Comparison of ENCODE assay signal across 8 cellular contexts in genomic region chr19:6109947-6110346, GRCh38. TPM values are rescaled to one million over a fixed set of nuclear protein-coding genes. Genes with fewer than 3 reads are reported as not detected.
DNase-seq lines count a peak whose midpoint lies in the region; ATAC-seq, FAIRE-seq and TF ChIP-seq lines count a peak whose summit lies in the region.

No MANE protein-coding gene starts in this region.

- TF ChIP-seq POLR2A in K562 (conservative IDR thresholded peaks at IDR 0.05) (no peak), upper lobe of left lung (IDR thresholded peaks at IDR 0.05) (no peak)

- peak overlapping the region; percentile 82 for H3K4me2 ChIP-seq in K562 (ENCODE audit: insufficient read depth, low read length)

- ATAC-seq in K562 (no peak), lung (ENCODE audit: insufficient read depth, low FRiP score) (no peak), upper lobe of left lung (ENCODE audit: low FRiP score in 2 of 2) (no peak), omental fat pad (ENCODE audit: low FRiP score) (no peak), HG02588 (IDR thresholded peaks at IDR 0.05; ENCODE audit: unreplicated experiment) (no peak)

- H3K4me1 ChIP-seq in K562 (replicated peaks in 1 of 2; ENCODE audit: control insufficient read depth in 2 of 2, insufficient read depth in 2 of 2, low read length in 2 of 2) (peaks cover 9 to 20% of the 10 kb centered on the region in 2 experiments; a peak in 4 of 5 replicates), lung (ENCODE audit: control insufficient read depth in 2 of 2, insufficient read depth in 2 of 2, low read length in 2 of 2) (peaks cover 0 to 10% of the 10 kb centered on the region in 2 donors), upper lobe of left lung (peaks cover 14 to 38% (median 18%) of the 10 kb centered on the region in 4 donors)

- FAIRE-seq in K562 (lab: Jason Lieb, UNC): no peak

- H3K27ac ChIP-seq in K562 (ENCODE audit: extremely low read depth, low read depth, low read length): no peak overlapping the region
- peak overlapping the region in 1 of 2 donors; percentile 53 for H3K27ac ChIP-seq in lung (ENCODE audit: low read depth in 1 of 2, low read length in 1 of 2)
- peak overlapping the region; percentile 82 to 92 (median 84) for H3K27ac ChIP-seq in upper lobe of left lung

- CTCF ChIA-PET in activated naive CD4-positive, alpha-beta T cell treated with anti-CD3 and anti-CD28 coated beads for 36 hours (lab: Charles Lee): no interaction called here
- CTCF ChIA-PET in K562 (lab: Yijun Ruan, JAX; ENCODE audit: low intra/inter-chr PET ratio): interaction anchor here (0.6 to 0.7 kb wide), 2 partner anchors 45 to 221 kb away, joined by 4 read pairs; no protein-coding TSS in a partner anchor

- H3K9me3 Mint-ChIP-seq in activated naive CD4-positive, alpha-beta T cell treated with anti-CD3 and anti-CD28 coated beads for 36 hours: no peaks in the 10 kb centered on the region

- TF ChIP-seq RAD21 in K562 (CRISPR knock-in tag; conservative IDR thresholded peaks at IDR 0.05 in 1 of 2, IDR thresholded peaks at IDR 0.05 in 1 of 2): no peak

- H3K27me3 ChIP-seq in K562 (ENCODE audit: control insufficient read depth in 2 of 2, insufficient read depth in 2 of 2, low read length in 2 of 2) (no peaks in the 10 kb centered on the region), lung (ENCODE audit: control insufficient read depth, insufficient read depth) (no peaks in the 10 kb centered on the region), upper lobe of left lung (no peaks in the 10 kb centered on the region)

- H3K9ac ChIP-seq in K562 (ENCODE audit: insufficient read depth in 1 of 2, low read depth in 2 of 2, low read length in 2 of 2): peak overlapping the region; percentile 46 to 95

- DNase-seq in activated naive CD4-positive, alpha-beta T cell treated with anti-CD3 and anti-CD28 coated beads for 36 hours: peak; percentile 15
- no peak for DNase-seq in activated naive CD4-positive, alpha-beta T cell (lab: John Stamatoyannopoulos, UW)
- DNase-seq in K562 (ENCODE audit: extremely low read depth in 1 of 4, low spot score in 3 of 4): no peak
- no peak for DNase-seq in lung (ENCODE audit: low spot score)
- DNase-seq in upper lobe of left lung: no peak
- no peak for DNase-seq in medulla oblongata (ENCODE audit: extremely low spot score)
- no peak for DNase-seq in omental fat pad (ENCODE audit: low spot score)

- peaks cover 21% of the 10 kb centered on the region for H3K79me2 ChIP-seq in K562 (ENCODE audit: control insufficient read depth, insufficient read depth, low read length)

- no peak for TF ChIP-seq CTCF in K562 (IDR thresholded peaks at IDR 0.05 in 2 of 3, conservative IDR thresholded peaks at IDR 0.05 in 1 of 3; ENCODE audit: insufficient read depth in 2 of 3, low read depth in 1 of 3, low read length in 3 of 3)
- TF ChIP-seq CTCF in lung (IDR thresholded peaks at IDR 0.05; ENCODE audit: control extremely low read depth, extremely low read depth): no peak
- no peak for TF ChIP-seq CTCF in upper lobe of left lung (IDR thresholded peaks at IDR 0.05)
- TF ChIP-seq CTCF in omental fat pad (IDR thresholded peaks at IDR 0.05): no peak

- no peak for TF ChIP-seq EP300 in K562 (IDR thresholded peaks at IDR 0.05; ENCODE audit: low read length)
- no peak for TF ChIP-seq EP300 in upper lobe of left lung (IDR thresholded peaks at IDR 0.05)

- peak overlapping the region; percentile 74 for H3K4me3 Mint-ChIP-seq in activated naive CD4-positive, alpha-beta T cell treated with anti-CD3 and anti-CD28 coated beads for 36 hours

- intact Hi-C loops in activated naive CD4-positive, alpha-beta T cell treated with anti-CD3 and anti-CD28 coated beads for 36 hours (cut with micrococcal nuclease): loop anchor here (1.0 to 2.0 kb wide), 5 partner anchors 51 to 629 kb away; partner anchors contain the start of genes RANBP3, TRIP10 and VMAC
- intact Hi-C loops in K562 (cut with micrococcal nuclease): loop anchor here (2.0 kb wide), 1 partner anchor 45 kb away; no protein-coding TSS in a partner anchor

- H3K9me1 ChIP-seq in K562 (ENCODE audit: control insufficient read depth, insufficient read depth, low read length): no peaks in the 10 kb centered on the region

- no TSS peak for BruUV-seq in K562 (replicated peaks; lab: Mats Ljungman, UMichigan)

- peaks cover 22% of the 10 kb centered on the region for H3K4me1 Mint-ChIP-seq in activated naive CD4-positive, alpha-beta T cell treated with anti-CD3 and anti-CD28 coated beads for 36 hours (ENCODE audit: low read depth)

- no peak overlapping the region for H3K27ac Mint-ChIP-seq in activated naive CD4-positive, alpha-beta T cell treated with anti-CD3 and anti-CD28 coated beads for 36 hours

- POLR2A ChIA-PET in K562 (lab: Yijun Ruan, JAX): no interaction called here

- WGBS in K562 (ENCODE audit: insufficient coverage, low coverage, missing lambda C conversion rate): 0% methylated on average over 6 of the region's 38 CpGs
- 0 to 1% methylated on average over 25 to 38 of the region's 38 CpGs for WGBS in lung, 2 donors
- WGBS in upper lobe of left lung, 2 donors: 0 to 1% methylated on average over 6 to 21 of the region's 38 CpGs

- H3K4me3 ChIP-seq in K562 (peak overlapping the region; percentile 46), lung (peak overlapping the region; percentile 60), upper lobe of left lung (peak overlapping the region; percentile 42 to 95 (median 86))

- no peaks in the 10 kb centered on the region for H4K20me1 ChIP-seq in K562 (replicated peaks; ENCODE audit: control insufficient read depth, insufficient read depth, low read length)

- H2AFZ ChIP-seq in K562 (ENCODE audit: low read depth, low read length): peak overlapping the region; percentile 34

- H3K9me3 ChIP-seq in K562 (replicated peaks; ENCODE audit: control insufficient read depth, insufficient read depth, low read depth, low read length) (no peaks in the 10 kb centered on the region; the same call in none of the 2 replicates), lung (ENCODE audit: control insufficient read depth in 2 of 2, insufficient read depth in 1 of 2, low read length in 1 of 2) (no peaks in the 10 kb centered on the region), upper lobe of left lung (no peaks in the 10 kb centered on the region)

- H3K36me3 ChIP-seq in K562 (ENCODE audit: control insufficient read depth, insufficient read depth, low read length): no peaks in the 10 kb centered on the region
- no peaks in the 10 kb centered on the region for H3K36me3 ChIP-seq in lung (ENCODE audit: control insufficient read depth in 2 of 2, insufficient read depth in 2 of 2, low read length in 2 of 2)
- H3K36me3 ChIP-seq in upper lobe of left lung: no peaks in the 10 kb centered on the region

- H3K36me3 Mint-ChIP-seq in activated naive CD4-positive, alpha-beta T cell treated with anti-CD3 and anti-CD28 coated beads for 36 hours (ENCODE audit: low read depth): no peaks in the 10 kb centered on the region

- in situ Hi-C loops in K562 (cut with MboI): no loop called here

- peaks cover 3% of the 10 kb centered on the region for H3K27me3 Mint-ChIP-seq in activated naive CD4-positive, alpha-beta T cell treated with anti-CD3 and anti-CD28 coated beads for 36 hours (ENCODE audit: low read depth)

RNA-seq across cellular contexts. Expression of gene RFX2, which starts 0.4 kb away (rescaled TPM):
- total RNA-seq in activated naive CD4-positive, alpha-beta T cell treated with anti-CD3 and anti-CD28 coated beads for 36 hours: 1 to 10 TPM; 4.7 to 6.0 TPM
- total RNA-seq in K562 (2011; cell fraction: chromatin; rRNA removed; ENCODE audit: low replicate concordance): 29.2 and 31.8 TPM in 2 replicates
- 18.3 and 22.4 TPM in 2 replicates for total RNA-seq in K562 (2011; cell fraction: nucleolus; rRNA removed)
- 18.6 and 20.1 TPM in 2 replicates for total RNA-seq in K562 (2011; cell fraction: nucleoplasm; rRNA removed)
- total RNA-seq in K562 (2014; rRNA removed): 18.7 and 24.0 TPM in 2 replicates
- 4.4 and 5.3 TPM in 2 replicates for total RNA-seq in K562 (2014; rRNA removed; fragmentation: Illumina TruSeq; extraction: Trizol)
- 7.4 and 7.6 TPM in 2 replicates for total RNA-seq in K562 (2015; rRNA removed; fragmentation: Illumina TruSeq; extraction: Trizol)
- 18.3 and 18.9 TPM in 2 replicates for total RNA-seq in K562 (2021)
- 8.7 and 9.8 TPM in 2 replicates for polyA plus RNA-seq in K562 (2011; rRNA removed)
- 14.8 and 32.1 TPM in 2 replicates for polyA plus RNA-seq in K562 (2011; cell fraction: cytosol; rRNA removed)
- polyA plus RNA-seq in K562 (2011; cell fraction: nucleus; rRNA removed): 20.8 and 44.3 TPM in 2 replicates
- polyA plus RNA-seq in K562 (2012): 10.9 and 12.9 TPM in 2 replicates
- 9.4 and 11.3 TPM in 2 replicates for polyA plus RNA-seq in K562 (2014; fragmentation: Illumina TruSeq; extraction: Trizol)
- 1 to 10 TPM; 3.6 to 4.4 TPM for polyA plus RNA-seq in K562 (2014; fragmentation: Nextera tagmentation; extraction: Ambion mirVana)
- polyA plus RNA-seq in K562 (2014; rRNA removed): 11.1 and 11.4 TPM in 2 replicates
- 8.9 and 11.7 TPM in 2 replicates for polyA minus RNA-seq in K562 (2011; rRNA and poly(A)+ RNA removed)
- 10.7 and 12.8 TPM in 2 replicates for polyA minus RNA-seq in K562 (2011; cell fraction: cytosol; rRNA and poly(A)+ RNA removed)
- polyA minus RNA-seq in K562 (2011; cell fraction: nucleus; rRNA and poly(A)+ RNA removed): 9.2 and 11.2 TPM in 2 replicates
- 10 to 100 TPM; 22.6 to 54.2 TPM for total RNA-seq in lung
- polyA plus RNA-seq in lung: 10 to 100 TPM; 13.1 to 17.3 TPM
- total RNA-seq in upper lobe of left lung: 100 to 1,000 TPM in 1 of 6 donors, 10 to 100 TPM in 5; 14.3 to 111 (median 28.6) TPM
- total RNA-seq in omental fat pad: 10 to 100 TPM in 3 of 4 donors, 1 to 10 TPM in 1; 8.1 to 93.0 (median 20.4) TPM

RNA-seq across cellular contexts. Expression of gene ACSBG2, which starts 25.5 kb away (rescaled TPM):
- not detected for total RNA-seq in activated naive CD4-positive, alpha-beta T cell treated with anti-CD3 and anti-CD28 coated beads for 36 hours
- total RNA-seq in K562 (2011; cell fraction: chromatin; rRNA removed; ENCODE audit: low replicate concordance): not detected in 2 replicates
- not detected in 2 replicates for total RNA-seq in K562 (2011; cell fraction: nucleolus; rRNA removed)
- total RNA-seq in K562 (2011; cell fraction: nucleoplasm; rRNA removed): not detected in 2 replicates
- not detected in 2 replicates for total RNA-seq in K562 (2014; rRNA removed)
- 0.07 TPM in 1 of 2 replicates, not detected in the other for total RNA-seq in K562 (2014; rRNA removed; fragmentation: Illumina TruSeq; extraction: Trizol)
- 0.11 TPM in 1 of 2 replicates, not detected in the other for total RNA-seq in K562 (2015; rRNA removed; fragmentation: Illumina TruSeq; extraction: Trizol)
- 0.11 TPM in 1 of 2 replicates, not detected in the other for total RNA-seq in K562 (2021)
- not detected in 2 replicates for polyA plus RNA-seq in K562 (2011; rRNA removed)
- not detected in 2 replicates for polyA plus RNA-seq in K562 (2011; cell fraction: cytosol; rRNA removed)
- 0.10 TPM in 1 of 2 replicates, not detected in the other for polyA plus RNA-seq in K562 (2011; cell fraction: nucleus; rRNA removed)
- polyA plus RNA-seq in K562 (2012): 0.17 and 0.44 TPM in 2 replicates
- not detected in 2 replicates for polyA plus RNA-seq in K562 (2014; fragmentation: Illumina TruSeq; extraction: Trizol)
- under 1 TPM in 1 of 2 experiments, not detected in 1; 0.11 TPM for polyA plus RNA-seq in K562 (2014; fragmentation: Nextera tagmentation; extraction: Ambion mirVana)
- polyA plus RNA-seq in K562 (2014; rRNA removed): 0.08 TPM in 1 of 2 replicates, not detected in the other
- polyA minus RNA-seq in K562 (2011; rRNA and poly(A)+ RNA removed): 0.14 and 0.51 TPM in 2 replicates
- not detected in 2 replicates for polyA minus RNA-seq in K562 (2011; cell fraction: cytosol; rRNA and poly(A)+ RNA removed)
- polyA minus RNA-seq in K562 (2011; cell fraction: nucleus; rRNA and poly(A)+ RNA removed): not detected in 2 replicates
- total RNA-seq in lung: under 1 TPM in 1 of 2 donors, not detected in 1; 0.12 TPM
- polyA plus RNA-seq in lung: under 1 TPM in 1 of 2 donors, not detected in 1; 0.12 TPM
- not detected for total RNA-seq in upper lobe of left lung
- total RNA-seq in omental fat pad: not detected
